8 cellular contexts compared by ENCODE assay signal in the genomic region with DNA sequence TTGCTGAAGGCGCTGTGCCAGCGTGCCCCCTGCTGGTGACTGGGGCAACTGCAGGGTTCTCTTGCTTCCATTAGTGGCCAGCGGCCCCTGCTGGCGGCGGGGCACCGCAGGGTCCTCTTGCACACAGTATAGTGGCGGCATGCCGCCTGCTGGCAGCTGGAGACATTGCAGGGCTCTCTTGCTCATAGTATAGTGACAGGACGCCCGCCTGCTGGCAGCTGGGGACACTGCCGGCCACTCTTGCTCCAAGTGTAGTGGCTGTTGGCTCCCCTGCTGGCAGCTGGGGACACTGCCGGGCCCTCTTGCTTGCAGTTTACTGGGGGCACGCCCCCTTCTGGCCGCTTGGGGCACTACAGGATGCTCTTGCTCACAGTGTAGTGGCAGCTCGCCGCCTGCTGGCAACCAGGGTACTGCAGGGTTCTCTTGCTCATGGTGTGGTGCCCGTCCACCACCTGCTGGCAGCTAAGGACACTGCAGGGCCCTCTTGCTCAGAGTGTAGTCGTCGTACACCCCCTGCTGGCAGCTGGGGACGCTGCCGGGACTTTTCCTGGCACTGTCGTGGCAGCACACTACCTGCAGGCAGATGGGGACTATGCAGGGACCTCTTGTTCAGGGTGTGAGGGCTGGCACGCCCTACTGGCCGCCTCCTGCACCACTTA. TPM values are rescaled to one million over a fixed set of nuclear protein-coding genes. Genes with fewer than 3 reads are reported as not detected.
A peak's percentile ranks its signal among the peaks of the same experiment; 100 is the strongest.
DNase-seq lines count a peak whose midpoint lies in the region; ATAC-seq and TF ChIP-seq lines count a peak whose summit lies in the region.
"Not testable (repeated sequence)": the region's sequence is repeated elsewhere in the genome, so short reads cannot be mapped to it uniquely, and the experiment has no call there.

No MANE protein-coding gene starts in this region.

- H3F3A ChIP-seq in SU-DHL-6 (ENCODE audit: insufficient read depth) = not testable (repeated sequence)

- not testable (repeated sequence) for H3K9me3 ChIP-seq in SU-DHL-6 (ENCODE audit: insufficient read depth, low read length); naive thymus-derived CD4-positive, alpha-beta T cell (ENCODE audit: control insufficient read depth in 2 of 3, low read length in 3 of 3)

- not testable (repeated sequence) for H3K36me3 ChIP-seq in SU-DHL-6 (ENCODE audit: low read length); naive thymus-derived CD4-positive, alpha-beta T cell (ENCODE audit: control insufficient read depth in 2 of 3, insufficient read depth in 3 of 3, low read length in 3 of 3)

- H2AFZ ChIP-seq in SU-DHL-6 (ENCODE audit: low read depth, low read length, severe bottlenecking) = not testable (repeated sequence)

- H3K4me1 ChIP-seq in naive thymus-derived CD4-positive, alpha-beta T cell (ENCODE audit: control insufficient read depth in 2 of 2, insufficient read depth in 2 of 2, low read length in 2 of 2) = not testable (repeated sequence)

- not testable (repeated sequence) for H3K9ac ChIP-seq in SU-DHL-6 (ENCODE audit: low read length)

- not testable (repeated sequence) for H3K4me3 ChIP-seq in SU-DHL-6 (ENCODE audit: insufficient read depth, low read length, poor library complexity, severe bottlenecking); fibroblast of the aortic adventitia (ENCODE audit: low read depth, low read length); naive thymus-derived CD4-positive, alpha-beta T cell (ENCODE audit: low read length)

- intact Hi-C loops in naive thymus-derived CD4-positive, alpha-beta T cell (cut with micrococcal nuclease) = not testable (repeated sequence)

- H3K79me2 ChIP-seq in SU-DHL-6 (ENCODE audit: insufficient read depth, low read length) = not testable (repeated sequence)

- H3K4me2 ChIP-seq in SU-DHL-6 (ENCODE audit: low read depth, low read length, poor library complexity, severe bottlenecking) = not testable (repeated sequence)

- not testable (repeated sequence) for H3K9me2 ChIP-seq in SU-DHL-6 (replicated peaks; ENCODE audit: insufficient read depth, low read length)

- not testable (repeated sequence) for H3K4me3 Mint-ChIP-seq in activated naive CD4-positive, alpha-beta T cell treated with anti-CD3 and anti-CD28 coated beads, Interleukin-2, amount 10 ng/mL, durations not matched to agents 7 days and 5 days; naive thymus-derived CD4-positive, alpha-beta T cell; stimulated activated naive CD8-positive, alpha-beta T cell treated with anti-CD3 and anti-CD28 coated beads, Interleukin-15, amount 100 ng/mL, for 72 hours

- CTCF ChIA-PET in activated naive CD4-positive, alpha-beta T cell treated with anti-CD3 and anti-CD28 coated beads, Interleukin-2, amount 10 ng/mL, durations not matched to agents 7 days and 5 days (lab: Charles Lee); naive thymus-derived CD4-positive, alpha-beta T cell (lab: Charles Lee): not testable (repeated sequence)

- not testable (repeated sequence) for H3K27me3 ChIP-seq in SU-DHL-6 (ENCODE audit: low read length); naive thymus-derived CD4-positive, alpha-beta T cell (ENCODE audit: control insufficient read depth in 2 of 2, insufficient read depth in 2 of 2, low read length in 2 of 2)

- not testable (repeated sequence) for H3K9me3 Mint-ChIP-seq in activated naive CD4-positive, alpha-beta T cell treated with anti-CD3 and anti-CD28 coated beads, Interleukin-2, amount 10 ng/mL, durations not matched to agents 7 days and 5 days; naive thymus-derived CD4-positive, alpha-beta T cell; stimulated activated naive CD8-positive, alpha-beta T cell treated with anti-CD3 and anti-CD28 coated beads, Interleukin-15, amount 100 ng/mL, for 72 hours

- peak; percentile 31 for DNase-seq in activated naive CD4-positive, alpha-beta T cell treated with anti-CD3 and anti-CD28 coated beads, Interleukin-2, amount 10 ng/mL, durations not matched to agents 7 days and 5 days
- not testable (repeated sequence) for DNase-seq in fibroblast of the aortic adventitia (ENCODE audit: low read depth)
- DNase-seq in naive thymus-derived CD4-positive, alpha-beta T cell = peak in 1 of 9 donors; percentile 25
- peak; percentile 35 to 47 for DNase-seq in stimulated activated naive CD8-positive, alpha-beta T cell treated with anti-CD3 and anti-CD28 coated beads, Interleukin-15, amount 100 ng/mL, for 72 hours

- H3K27ac Mint-ChIP-seq in activated naive CD4-positive, alpha-beta T cell treated with anti-CD3 and anti-CD28 coated beads, Interleukin-2, amount 10 ng/mL, durations not matched to agents 7 days and 5 days; naive thymus-derived CD4-positive, alpha-beta T cell: not testable (repeated sequence)
- H3K27ac Mint-ChIP-seq in stimulated activated naive CD8-positive, alpha-beta T cell treated with anti-CD3 and anti-CD28 coated beads, Interleukin-15, amount 100 ng/mL, for 72 hours = peak overlapping the region in 1 of 2 donors; percentile 12

- POLR2A ChIA-PET in naive thymus-derived CD4-positive, alpha-beta T cell (lab: Charles Lee) = not testable (repeated sequence)

- H3K27ac ChIP-seq in SU-DHL-6 (ENCODE audit: low read depth, low read length); naive thymus-derived CD4-positive, alpha-beta T cell (ENCODE audit: low read depth, low read length): not testable (repeated sequence)

- H3K4me1 Mint-ChIP-seq in activated naive CD4-positive, alpha-beta T cell treated with anti-CD3 and anti-CD28 coated beads, Interleukin-2, amount 10 ng/mL, durations not matched to agents 7 days and 5 days; naive thymus-derived CD4-positive, alpha-beta T cell; stimulated activated naive CD8-positive, alpha-beta T cell treated with anti-CD3 and anti-CD28 coated beads, Interleukin-15, amount 100 ng/mL, for 72 hours: not testable (repeated sequence)

- not testable (repeated sequence) for H3K36me3 Mint-ChIP-seq in activated naive CD4-positive, alpha-beta T cell treated with anti-CD3 and anti-CD28 coated beads, Interleukin-2, amount 10 ng/mL, durations not matched to agents 7 days and 5 days; naive thymus-derived CD4-positive, alpha-beta T cell

- TF ChIP-seq CTCF in GM12874 (IDR thresholded peaks at IDR 0.05; ENCODE audit: insufficient read depth, low read depth, low read length) (peak; percentile 22; the same call in 1 of the 2 replicates), SU-DHL-6 (IDR thresholded peaks at IDR 0.05; ENCODE audit: insufficient read depth, low read length, poor library complexity, severe bottlenecking) (peak; percentile 9), fibroblast of the aortic adventitia (IDR thresholded peaks at IDR 0.05; ENCODE audit: insufficient read depth, low read length) (peak; percentile 10)

- ATAC-seq in GM21576 (IDR thresholded peaks at IDR 0.05; ENCODE audit: unreplicated experiment) (peak; percentile 86), HG03342 (IDR thresholded peaks at IDR 0.05; ENCODE audit: unreplicated experiment) (peak; percentile 90)
- peak; percentile 82 for ATAC-seq in naive thymus-derived CD4-positive, alpha-beta T cell
- ATAC-seq in stimulated activated naive CD8-positive, alpha-beta T cell treated with anti-CD3 and anti-CD28 coated beads, Interleukin-15, amount 100 ng/mL, for 72 hours = peak; percentile 79

- not testable (repeated sequence) for H4K20me1 ChIP-seq in SU-DHL-6 (ENCODE audit: low read depth, low read length)

- not testable (repeated sequence) for H3K27me3 Mint-ChIP-seq in activated naive CD4-positive, alpha-beta T cell treated with anti-CD3 and anti-CD28 coated beads, Interleukin-2, amount 10 ng/mL, durations not matched to agents 7 days and 5 days; naive thymus-derived CD4-positive, alpha-beta T cell; stimulated activated naive CD8-positive, alpha-beta T cell treated with anti-CD3 and anti-CD28 coated beads, Interleukin-15, amount 100 ng/mL, for 72 hours

RNA-seq across cellular contexts. Expression of gene ZNF595, which starts 41.2 kb away (rescaled TPM):
- total RNA-seq in fibroblast of the aortic adventitia (ENCODE audit: low replicate concordance) = 11.0 and 15.5 TPM in 2 replicates
- total RNA-seq in naive thymus-derived CD4-positive, alpha-beta T cell = 10 to 100 TPM in 2 of 5 experiments, 1 to 10 TPM in 3; 2.4 to 16.5 (median 8.9) TPM
- polyA plus RNA-seq in naive thymus-derived CD4-positive, alpha-beta T cell = 10 to 100 TPM in 1 of 2 donors, 1 to 10 TPM in 1; 2.4 to 16.4 TPM
